In the genomic region with DNA sequence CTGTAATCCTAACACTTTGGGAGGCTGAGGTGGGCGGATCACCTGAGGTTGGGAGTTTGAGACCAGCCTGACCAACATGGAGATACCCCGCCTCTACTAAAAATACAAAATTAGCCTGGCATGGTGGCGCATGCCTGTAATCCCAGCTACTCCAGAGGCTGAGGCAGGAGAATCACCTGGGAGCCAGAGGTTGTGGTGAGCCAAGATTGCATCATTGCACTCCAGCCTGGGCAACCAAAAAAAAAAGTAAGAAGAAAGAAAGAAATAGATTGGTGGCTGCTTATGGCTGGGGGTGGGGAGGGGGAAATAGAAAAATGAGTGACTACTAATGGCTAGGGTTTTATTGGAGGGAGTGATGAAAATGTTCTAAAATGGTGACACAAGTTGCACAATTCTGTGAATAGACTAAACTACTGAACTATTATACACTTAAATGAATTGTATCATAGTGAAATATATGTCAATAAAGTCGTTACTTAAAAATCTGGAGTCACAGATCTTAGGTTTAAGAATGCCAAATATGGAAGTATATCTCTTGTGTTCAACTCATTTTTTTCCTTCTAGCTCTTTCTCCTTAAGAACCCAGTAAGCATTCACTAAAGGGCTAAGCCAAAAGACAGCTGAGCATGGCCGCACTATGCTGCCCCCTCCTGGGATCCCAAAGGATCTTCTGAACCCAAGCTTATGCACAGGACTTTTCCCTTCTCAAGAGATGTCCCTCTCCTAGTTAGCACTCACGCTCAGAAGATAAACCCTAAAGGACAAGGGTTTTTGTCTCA, we compare ENCODE assay signal across 8 cellular contexts. TPM values are rescaled to one million over a fixed set of nuclear protein-coding genes. Genes with fewer than 3 reads are reported as not detected.
DNase-seq lines count a peak whose midpoint lies in the region; ATAC-seq, FAIRE-seq and TF ChIP-seq lines count a peak whose summit lies in the region.

No MANE protein-coding gene starts in this region.

- no peak overlapping the region for H3K4me3 Mint-ChIP-seq in neural progenitor cell

- H3K27ac ChIP-seq in esophagus muscularis mucosa (replicated peaks in 1 of 4) (no peak overlapping the region), neural progenitor cell (no peak overlapping the region), uterus (no peak overlapping the region)

- H3K27me3 ChIP-seq in esophagus muscularis mucosa (no peaks in the 10 kb centered on the region), neural progenitor cell (peaks cover 44% of the 10 kb centered on the region), uterus (no peaks in the 10 kb centered on the region)

- ATAC-seq in HG03159 (IDR thresholded peaks at IDR 0.05; ENCODE audit: unreplicated experiment), result no peak

- no peaks in the 10 kb centered on the region for H4K20me1 ChIP-seq in neural progenitor cell (ENCODE audit: low read depth)

- H3K4me3 ChIP-seq in esophagus muscularis mucosa (no peak overlapping the region), neural progenitor cell (no peak overlapping the region), uterus (no peak overlapping the region)

- WGBS in esophagus muscularis mucosa, result 67% methylated on average over 6 of the region's 6 CpGs

- TF ChIP-seq EP300 in esophagus muscularis mucosa (IDR thresholded peaks at IDR 0.05), result no peak

- in situ Hi-C loops in ACHN (cut with HindIII; ENCODE audit: low pct_ligation_motif_present, low pct_unique_long_range_greater_than_20kb, low sequenced_read_pairs), result loop anchor here (10.0 kb wide), 1 partner anchor 192 kb away; no protein-coding TSS in a partner anchor

- H3K4me2 ChIP-seq in neural progenitor cell, result no peak overlapping the region

- FAIRE-seq in GM19239 (lab: Jason Lieb, UNC), result peak; percentile 74

- H3K4me1 ChIP-seq in esophagus muscularis mucosa (peaks cover 6 to 20% (median 15%) of the 10 kb centered on the region in 4 donors), neural progenitor cell (peaks cover 17% of the 10 kb centered on the region), uterus (no peaks in the 10 kb centered on the region)

- H3K9me3 ChIP-seq in esophagus muscularis mucosa, result no peaks in the 10 kb centered on the region
- H3K9me3 ChIP-seq in neural progenitor cell (ENCODE audit: low read depth), result no peaks in the 10 kb centered on the region
- H3K9me3 ChIP-seq in uterus, result no peaks in the 10 kb centered on the region

- TF ChIP-seq POLR2A in esophagus muscularis mucosa (IDR thresholded peaks at IDR 0.05; ENCODE audit: low read depth) (no peak), uterus (IDR thresholded peaks at IDR 0.05) (no peak)

- no peak overlapping the region for H3K27ac Mint-ChIP-seq in neural progenitor cell

- H2AFZ ChIP-seq in neural progenitor cell (replicated peaks), result no peak overlapping the region

- peaks cover 15% of the 10 kb centered on the region for H3F3A ChIP-seq in neural progenitor cell (ENCODE audit: low read depth)

- H3K36me3 Mint-ChIP-seq in neural progenitor cell, result no peaks in the 10 kb centered on the region

- no peaks in the 10 kb centered on the region for H3K9me3 Mint-ChIP-seq in neural progenitor cell

- no peaks in the 10 kb centered on the region for H3K36me3 ChIP-seq in esophagus muscularis mucosa
- H3K36me3 ChIP-seq in neural progenitor cell, result no peaks in the 10 kb centered on the region
- H3K36me3 ChIP-seq in uterus, result no peaks in the 10 kb centered on the region

- no peaks in the 10 kb centered on the region for H3K79me2 ChIP-seq in neural progenitor cell (ENCODE audit: low read depth)

- peak; percentile 65 to 77 (median 76) for TF ChIP-seq CTCF in esophagus muscularis mucosa (IDR thresholded peaks at IDR 0.05)
- TF ChIP-seq CTCF in neural progenitor cell (IDR thresholded peaks at IDR 0.05), result peak; percentile 77
- peak; percentile 52 to 68 (median 56) for TF ChIP-seq CTCF in uterus (IDR thresholded peaks at IDR 0.05)

- peaks cover 24% of the 10 kb centered on the region for H3K4me1 Mint-ChIP-seq in neural progenitor cell

- peaks cover 32% of the 10 kb centered on the region for H3K27me3 Mint-ChIP-seq in neural progenitor cell (ENCODE audit: insufficient read depth, low read depth)

- no peak overlapping the region for H3K9ac ChIP-seq in neural progenitor cell

- DNase-seq in ACHN (peak; percentile 64), GM19239 (ENCODE audit: insufficient read length, low spot score) (peak; percentile 18), NCI-H510A treated with DMSO at 0.1 percent for 48 hours (lab: John Stamatoyannopoulos, UW) (peak; percentile 69), esophagus muscularis mucosa (ENCODE audit: extremely low spot score) (no peak), neural progenitor cell (ENCODE audit: low spot score) (peak; percentile 82), uterus (peak; percentile 36 to 59)
- peak; percentile 50 to 64 for DNase-seq in activated CD4-positive, alpha-beta T cell treated with anti-CD3 and anti-CD28 coated beads, Interleukin-2, amount 50 U/mL, for 48 hours

- intact Hi-C loops in esophagus muscularis mucosa (cut with DNase I) (loop anchor here (10.0 kb wide), 1 partner anchor 342 kb away; no protein-coding TSS in a partner anchor), uterus (cut with DNase I; ENCODE audit: low total_unique reads) (loop anchor here (10.0 kb wide), 1 partner anchor 702 kb away; no protein-coding TSS in a partner anchor)

RNA-seq across cellular contexts. Expression of a gene that starts 3.2 kb away (rescaled TPM):
- total RNA-seq in esophagus muscularis mucosa, result 1 to 10 TPM; 4.6 to 7.2 (median 6.6) TPM
- total RNA-seq in neural progenitor cell (ENCODE audit: low replicate concordance), result 1.3 and 3.4 TPM in 2 replicates
- total RNA-seq in uterus, result 1 to 10 TPM in 2 of 4 donors, under 1 TPM in 2; 0.29 to 9.9 (median 4.4) TPM

RNA-seq across cellular contexts. Expression of a gene that starts 52.7 kb away (rescaled TPM):
- total RNA-seq in esophagus muscularis mucosa (10 to 100 TPM; 73.0 to 89.7 (median 74.5) TPM), neural progenitor cell (ENCODE audit: low replicate concordance) (257 and 400 TPM in 2 replicates), uterus (100 to 1,000 TPM in 3 of 4 donors, 10 to 100 TPM in 1; 70.0 to 227 (median 151) TPM)
